Comparison of ENCODE assay signal across 17 cellular contexts in genomic region chr20:48965189-48965910, GRCh38. TPM values are rescaled to one million over a fixed set of nuclear protein-coding genes. Genes with fewer than 3 reads are reported as not detected.
A peak's percentile ranks its signal among the peaks of the same experiment; 100 is the strongest.
DNase-seq lines count a peak whose midpoint lies in the region; TF ChIP-seq lines count a peak whose summit lies in the region.
"Had no signal": no experiment of that assay in that cellular context is flagged by ENCODE, and none has a peak within 500 bp of the region (broad histone marks: within the 10 kb centered on the region; RNA-seq: fewer than 3 reads in every experiment).

No MANE protein-coding gene starts in this region.

- H3K4me3 Mint-ChIP-seq in progenitor cell of endocrine pancreas (ENCODE audit: low read depth) = no peak overlapping the region
- H3K4me3 Mint-ChIP-seq: immature natural killer cell, memory B cell, type B pancreatic cell had no signal

- H3K27me3 Mint-ChIP-seq in progenitor cell of endocrine pancreas = no peaks in the 10 kb centered on the region
- H3K27me3 Mint-ChIP-seq: memory B cell, type B pancreatic cell had no signal

- H3K9me3 Mint-ChIP-seq in progenitor cell of endocrine pancreas (ENCODE audit: low read depth) = no peaks in the 10 kb centered on the region
- H3K9me3 Mint-ChIP-seq: immature natural killer cell, memory B cell, type B pancreatic cell had no signal

- H3K36me3 ChIP-seq in esophagus (ENCODE audit: control insufficient read depth in 2 of 2, insufficient read depth in 2 of 2, low read length in 1 of 2) = peaks cover 4 to 11% of the 10 kb centered on the region in 2 donors
- peaks cover 0 to 42% (median 0%) of the 10 kb centered on the region in 3 donors for H3K36me3 ChIP-seq in Peyer's patch
- peaks cover 43 to 56% of the 10 kb centered on the region in 2 donors for H3K36me3 ChIP-seq in ascending aorta

- H3K4me1 Mint-ChIP-seq in progenitor cell of endocrine pancreas (ENCODE audit: low read depth) = no peaks in the 10 kb centered on the region
- H3K4me1 Mint-ChIP-seq: immature natural killer cell had no signal

- no peak for TF ChIP-seq POLR2A in Peyer's patch (IDR thresholded peaks at IDR 0.05)

- no peak overlapping the region for H3K4me3 ChIP-seq in esophagus (ENCODE audit: low read depth in 1 of 2, low read length in 2 of 2)
- no peak overlapping the region for H3K4me3 ChIP-seq in Peyer's patch
- H3K4me3 ChIP-seq in ascending aorta = no peak overlapping the region

- no peaks in the 10 kb centered on the region for H3K4me1 ChIP-seq in esophagus (ENCODE audit: control insufficient read depth in 2 of 2, insufficient read depth in 2 of 2, low read length in 1 of 2)
- no peaks in the 10 kb centered on the region for H3K4me1 ChIP-seq in Peyer's patch
- H3K4me1 ChIP-seq in ascending aorta = no peaks in the 10 kb centered on the region

- intact Hi-C loops in ascending aorta (cut with DNase I) = no loop called here

- no peak for TF ChIP-seq CTCF in progenitor cell of endocrine pancreas (IDR thresholded peaks at IDR 0.05; ENCODE audit: unreplicated experiment)
- TF ChIP-seq CTCF in Peyer's patch (IDR thresholded peaks at IDR 0.05) = no peak
- no peak for TF ChIP-seq CTCF in ascending aorta (IDR thresholded peaks at IDR 0.05)

- H3K27ac Mint-ChIP-seq in progenitor cell of endocrine pancreas = peak overlapping the region; percentile 45
- H3K27ac Mint-ChIP-seq: memory B cell, type B pancreatic cell had no signal

- H3K36me3 Mint-ChIP-seq in progenitor cell of endocrine pancreas (ENCODE audit: insufficient read depth) = peaks cover 18% of the 10 kb centered on the region

- DNase-seq in NCI-H1105 treated with DMSO at 0.1 percent for 48 hours (lab: John Stamatoyannopoulos, UW) (peak; percentile 58), NCI-H1105 (lab: John Stamatoyannopoulos, UW) (no peak), NCI-H524 treated with DMSO at 0.1 percent for 48 hours (lab: John Stamatoyannopoulos, UW) (peak; percentile 1), progenitor cell of endocrine pancreas (ENCODE audit: low spot score, unreplicated experiment) (no peak), Peyer's patch (no peak), ascending aorta (ENCODE audit: low spot score in 2 of 2) (no peak)
- DNase-seq in stimulated activated naive CD4-positive, alpha-beta T cell (lab: John Stamatoyannopoulos, UW) = no peak
- DNase-seq: 8988T; activated effector memory CD4-positive, alpha-beta T cell treated with anti-CD3 and anti-CD28 coated beads, Interleukin-2, amount 50 U/mL, for 16 hours; immature natural killer cell; MM.1S; NCI-H2171; stimulated activated CD8-positive, alpha-beta memory T cell treated with anti-CD3 and anti-CD28 coated beads, Interleukin-4, amount 100 ng/mL, for 48 hours; T-helper 1 cell had no signal

- H3K27me3 ChIP-seq in esophagus (ENCODE audit: control insufficient read depth in 1 of 2, insufficient read depth in 2 of 2, low read length in 2 of 2) = no peaks in the 10 kb centered on the region
- no peaks in the 10 kb centered on the region for H3K27me3 ChIP-seq in Peyer's patch
- no peaks in the 10 kb centered on the region for H3K27me3 ChIP-seq in ascending aorta

- H3K9me3 ChIP-seq in esophagus (ENCODE audit: control insufficient read depth in 2 of 2, insufficient read depth in 1 of 2, low read depth in 1 of 2, low read length in 1 of 2) (no peaks in the 10 kb centered on the region), Peyer's patch (no peaks in the 10 kb centered on the region), ascending aorta (no peaks in the 10 kb centered on the region)

- H3K27ac ChIP-seq in esophagus (ENCODE audit: low read depth in 2 of 2, low read length in 1 of 2) (peak overlapping the region; percentile 27 to 36), Peyer's patch (no peak overlapping the region), ascending aorta (no peak overlapping the region)

- WGBS in esophagus, 2 donors = 62 to 68% methylated on average over 3 of the region's 3 CpGs

RNA-seq across cellular contexts. Expression of gene ARFGEF2, which starts 43.8 kb away (rescaled TPM):
- polyA plus RNA-seq in esophagus = 1 to 10 TPM; 6.5 to 8.2 TPM
- total RNA-seq in progenitor cell of endocrine pancreas (22.9 and 24.6 TPM in 2 replicates), Peyer's patch (100 to 1,000 TPM in 1 of 4 donors, 10 to 100 TPM in 3; 38.0 to 170 (median 43.4) TPM), ascending aorta (7.9 TPM)

Comparison
In these comparisons a context has a peak if more than half of its experiments do, and no peak if none do; other contexts are left out.
1. DNase-seq: peak in NCI-H1105 treated with DMSO at 0.1 percent for 48 hours (single experiment) and NCI-H524 treated with DMSO at 0.1 percent for 48 hours (single experiment); none in NCI-H1105 (single experiment), progenitor cell of endocrine pancreas (single experiment), stimulated activated naive CD4-positive, alpha-beta T cell (0 of 6), Peyer's patch (0 of 3) and ascending aorta (0 of 2).
2. H3K27ac ChIP-seq: peak in esophagus (2 of 2); none in Peyer's patch (0 of 4) and ascending aorta (0 of 2).